9 cellular contexts compared by ENCODE assay signal in genomic region chr3:124281453-124282316, GRCh38.
A peak's percentile ranks its signal among the peaks of the same experiment; 100 is the strongest.
DNase-seq lines count a peak whose midpoint lies in the region; ATAC-seq and TF ChIP-seq lines count a peak whose summit lies in the region.
"Had no signal": no experiment of that assay in that cellular context is flagged by ENCODE, and none has a peak within 500 bp of the region (broad histone marks: within the 10 kb centered on the region; RNA-seq: fewer than 3 reads in every experiment).

No MANE protein-coding gene starts in this region.

- 51 to 57% (median 54%) methylated on average over 6 of the region's 6 CpGs for WGBS in adrenal gland, 4 donors

- intact Hi-C loops in adrenal gland (cut with DNase I), result loop anchor here in 1 of 2 donors (2.0 to 5.0 kb wide), 2 partner anchors 189 to 265 kb away; no protein-coding TSS in a partner anchor

- no peak overlapping the region for H3K27ac ChIP-seq in adrenal gland
- H3K27ac ChIP-seq: SJCRH30 had no signal

- no peaks in the 10 kb centered on the region for H3K9me3 ChIP-seq in adrenal gland (replicated peaks in 1 of 3)
- H3K9me3 ChIP-seq: SJCRH30 had no signal

- no peaks in the 10 kb centered on the region for H3K27me3 ChIP-seq in adrenal gland
- H3K27me3 ChIP-seq: SJCRH30 had no signal

- ATAC-seq in GM21515 (IDR thresholded peaks at IDR 0.05; ENCODE audit: unreplicated experiment), result no peak

- H3K4me3 ChIP-seq in LNCaP clone FGC (ENCODE audit: low read depth, low read length), result no peak overlapping the region
- no peak overlapping the region for H3K4me3 ChIP-seq in adrenal gland
- H3K4me3 ChIP-seq: SJCRH30 had no signal

- H3K36me3 ChIP-seq in adrenal gland (replicated peaks in 1 of 2), result no peaks in the 10 kb centered on the region
- H3K36me3 ChIP-seq: SJCRH30 had no signal

- DNase-seq in EH (ENCODE audit: low read depth) (peak; percentile 69), LNCaP clone FGC (ENCODE audit: low read depth) (no peak), adrenal gland (peak in 5 of 7 donors; percentile 26 to 69 (median 57)), islet precursor cell (peak; percentile 55), D341Med (ENCODE audit: low spot score) (no peak), GF-D8 (lab: John Stamatoyannopoulos, UW) (no peak), C1 segment of cervical spinal cord (lab: John Stamatoyannopoulos, UW) (no peak)

- peaks cover 4 to 16% of the 10 kb centered on the region in 2 donors for H3K4me1 ChIP-seq in adrenal gland (replicated peaks in 1 of 2)

- TF ChIP-seq CTCF in LNCaP clone FGC (IDR thresholded peaks at IDR 0.05; ENCODE audit: control insufficient read depth, extremely low read depth, insufficient read depth), result peak; percentile 82
- TF ChIP-seq CTCF in adrenal gland (IDR thresholded peaks at IDR 0.05), result peak; percentile 41 to 78 (median 68)

- no peak for TF ChIP-seq POLR2A in adrenal gland (IDR thresholded peaks at IDR 0.05)

Comparison
In these comparisons a context has a peak if more than half of its experiments do, and no peak if none do; other contexts are left out.
1. DNase-seq: peak in EH (single experiment), adrenal gland (5 of 7) and islet precursor cell (single experiment); none in LNCaP clone FGC (single experiment), D341Med (single experiment), GF-D8 (single experiment) and C1 segment of cervical spinal cord (0 of 14).